22 cellular contexts compared by ENCODE assay signal in genomic region chr6:2784930-2785329, GRCh38. TPM values are rescaled to one million over a fixed set of nuclear protein-coding genes. Genes with fewer than 3 reads are reported as not detected.
"Had no signal": no experiment of that assay in that cellular context is flagged by ENCODE, and none has a peak within 500 bp of the region (broad histone marks: within the 10 kb centered on the region; RNA-seq: fewer than 3 reads in every experiment).

No MANE protein-coding gene starts in this region.

- H3K27me3 Mint-ChIP-seq: dendritic cell treated with granulocyte-macrophage colony-stimulating factor and Interleukin-4, amounts not matched to agents 40 ng/mL and 50 ng/mL, for 4 days; effector memory CD8-positive, alpha-beta T cell; naive thymus-derived CD4-positive, alpha-beta T cell had no signal

- H3K4me3 Mint-ChIP-seq: dendritic cell treated with granulocyte-macrophage colony-stimulating factor and Interleukin-4, amounts not matched to agents 40 ng/mL and 50 ng/mL, for 4 days; effector memory CD8-positive, alpha-beta T cell; naive thymus-derived CD4-positive, alpha-beta T cell had no signal

- DNase-seq: cerebellar nuclear complex; effector memory CD8-positive, alpha-beta T cell; esophagus squamous epithelium; foreskin fibroblast; kidney; left cardiac atrium; left ventricle myocardium inferior; mesendoderm; naive thymus-derived CD4-positive, alpha-beta T cell; stimulated activated CD4-positive, alpha-beta T cell treated with anti-CD3 and anti-CD28 coated beads, Interleukin-4, amount 100 ng/mL, for 4 hours; stimulated activated naive CD4-positive, alpha-beta T cell; stomach; substantia nigra; transverse colon had no signal

- H3K9me3 ChIP-seq: esophagus squamous epithelium, left ventricle myocardium inferior, neutrophil, right atrium auricular region, stomach, thoracic aorta, transverse colon had no signal

- ATAC-seq: effector memory CD8-positive, alpha-beta T cell; left cardiac atrium; naive thymus-derived CD4-positive, alpha-beta T cell had no signal

- H3K4me1 ChIP-seq: right atrium auricular region had no signal

- H3K27me3 ChIP-seq: esophagus squamous epithelium, hepatocyte, neutrophil, right atrium auricular region, stomach, transverse colon had no signal

- H2AFZ ChIP-seq: hepatocyte had no signal

- H3K9me3 Mint-ChIP-seq: dendritic cell treated with granulocyte-macrophage colony-stimulating factor and Interleukin-4, amounts not matched to agents 40 ng/mL and 50 ng/mL, for 4 days; effector memory CD8-positive, alpha-beta T cell; naive thymus-derived CD4-positive, alpha-beta T cell had no signal

- H3K27ac Mint-ChIP-seq: dendritic cell treated with granulocyte-macrophage colony-stimulating factor and Interleukin-4, amounts not matched to agents 40 ng/mL and 50 ng/mL, for 4 days had no signal

- FAIRE-seq: colon, kidney had no signal

- H3K27ac ChIP-seq: esophagus squamous epithelium, left ventricle myocardium inferior, neutrophil, right atrium auricular region, thoracic aorta had no signal

- H3K4me2 ChIP-seq: hepatocyte had no signal

- H3K4me3 ChIP-seq: esophagus squamous epithelium, hepatocyte, left ventricle myocardium inferior, lung, right atrium auricular region, stomach, thoracic aorta, transverse colon had no signal

RNA-seq across cellular contexts. Expression of gene SERPINB1, which starts 56.7 kb away (rescaled TPM):
- polyA plus RNA-seq: neural cell had no signal
